ENCODE assay signal across 7 cellular contexts in genomic region chr5:140135127-140135526, GRCh38.
"Had no signal": no experiment of that assay in that cellular context is flagged by ENCODE, and none has a peak within 500 bp of the region (broad histone marks: within the 10 kb centered on the region; RNA-seq: fewer than 3 reads in every experiment).

No MANE protein-coding gene starts in this region.

- H2AFZ ChIP-seq: GM23338 had no signal

- H3K4me3 Mint-ChIP-seq: GM23338, H9, HFFc6 had no signal

- ATAC-seq: GM23338, HCT116, K562 had no signal

- H3K4me2 ChIP-seq: GM23338 had no signal

- DNase-seq: H9, HFFc6, IMR-90, KG1 had no signal

- H3K9me3 Mint-ChIP-seq: GM23338, H9, HFFc6 had no signal

- H3K27ac Mint-ChIP-seq: GM23338, H9, HFFc6 had no signal

- H3K4me3 ChIP-seq: GM23338, K562 had no signal
